8 cellular contexts compared by ENCODE assay signal in the genomic region with DNA sequence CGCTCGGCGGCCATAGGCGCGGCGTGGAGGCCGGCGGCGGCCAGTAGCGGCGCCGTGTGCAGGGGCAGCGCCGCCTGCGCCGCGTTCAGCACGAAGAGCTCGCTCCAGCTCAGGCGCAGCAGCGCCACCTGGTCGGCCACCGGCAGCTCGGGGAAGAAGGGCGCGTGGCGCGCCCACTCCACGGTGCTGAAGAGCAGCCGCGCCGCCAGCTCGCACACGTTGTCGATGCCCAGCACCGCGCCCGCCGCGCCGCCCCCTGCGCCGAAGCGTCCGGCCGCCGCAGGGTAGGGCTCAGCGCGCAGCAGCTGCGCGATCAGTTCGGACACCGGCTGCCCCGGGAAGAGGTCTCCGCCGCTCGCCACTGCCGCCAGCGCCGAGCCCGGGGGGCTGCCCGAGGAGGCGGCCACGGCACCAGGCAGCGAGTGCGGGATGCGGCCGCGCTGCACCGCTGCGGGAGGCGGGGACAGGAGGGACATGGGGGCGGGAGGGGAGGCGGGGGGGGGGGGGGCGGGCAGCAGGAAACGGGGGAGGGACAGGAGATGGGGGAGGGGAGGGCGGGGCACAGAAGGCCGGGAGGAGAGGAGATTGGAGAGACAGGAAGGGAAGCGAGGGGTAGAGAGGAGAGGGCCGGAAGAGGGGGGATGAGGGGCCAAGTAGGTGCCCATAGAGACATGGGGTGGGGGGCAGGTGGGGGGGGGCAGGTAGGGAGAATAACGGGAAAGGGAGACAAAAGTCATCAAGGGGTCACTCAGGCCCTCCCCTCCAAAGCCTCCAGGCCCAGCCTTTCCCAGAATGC. TPM values are rescaled to one million over a fixed set of nuclear protein-coding genes. Genes with fewer than 3 reads are reported as not detected.
A peak's percentile ranks its signal among the peaks of the same experiment; 100 is the strongest.
DNase-seq lines count a peak whose midpoint lies in the region; ATAC-seq, FAIRE-seq and TF ChIP-seq lines count a peak whose summit lies in the region.

No MANE protein-coding gene starts in this region.

- H3K27me3 ChIP-seq in DND-41 (ENCODE audit: insufficient read depth, low read length, poor library complexity), result no peaks in the 10 kb centered on the region
- H3K27me3 ChIP-seq in HCT116 (ENCODE audit: insufficient read depth, low read length), result no peaks in the 10 kb centered on the region
- no peaks in the 10 kb centered on the region for H3K27me3 ChIP-seq in HepG2 (ENCODE audit: control insufficient read depth in 1 of 2, insufficient read depth in 2 of 2, low read length in 2 of 2)

- no peak for TF ChIP-seq EP300 in HepG2 (IDR thresholded peaks at IDR 0.05; ENCODE audit: low read depth in 2 of 2, low read length in 2 of 2)
- TF ChIP-seq EP300 in HepG2 (CRISPR knock-in tag; IDR thresholded peaks at IDR 0.05; ENCODE audit: borderline replicate concordance), result no peak

- intact Hi-C loops in HCT116 (cut with micrococcal nuclease), result no loop called here
- intact Hi-C loops in HepG2 (cut with micrococcal nuclease; ENCODE audit: unreplicated experiment), result no loop called here

- H4K20me1 ChIP-seq in DND-41 (ENCODE audit: insufficient read depth, low read length) (peaks cover 32% of the 10 kb centered on the region), HCT116 (ENCODE audit: insufficient read depth) (peaks cover 7% of the 10 kb centered on the region; the same call in 1 of the 2 replicates), HepG2 (ENCODE audit: insufficient read depth, low read length) (peaks cover 15% of the 10 kb centered on the region; the same call in 1 of the 2 replicates)

- in situ Hi-C loops in HepG2 (cut with HindIII; ENCODE audit: extremely low pct_ligation_motif_present, low pct_unique_long_range_greater_than_20kb), result no loop called here

- TF ChIP-seq CTCF in DND-41 (IDR thresholded peaks at IDR 0.05; ENCODE audit: borderline replicate concordance, extremely low read depth, low read length, poor library complexity, severe bottlenecking) (peak; percentile 71), HCT116 (IDR thresholded peaks at IDR 0.05 in 2 of 3, conservative IDR thresholded peaks at IDR 0.05 in 1 of 3; ENCODE audit: borderline replicate concordance in 1 of 3, insufficient read depth in 1 of 3, low read depth in 2 of 3, low read length in 2 of 3) (peak in 1 of 3 experiments; percentile 21; a peak in 1 of 6 replicates), HepG2 (CRISPR knock-in tag; IDR thresholded peaks at IDR 0.05) (no peak)

- H3K4me3 Mint-ChIP-seq in activated CD4-positive, alpha-beta T cell treated with anti-CD3 and anti-CD28 coated beads, Interleukin-2, amount 10 ng/mL, durations not matched to agents 7 days and 5 days, result peak overlapping the region; percentile 76

- DNase-seq in DND-41, result peak; percentile 77
- DNase-seq in HCT116 (ENCODE audit: low read depth, low spot score), result no peak
- DNase-seq in NCI-H2171 treated with DMSO at 0.1 percent for 48 hours (lab: John Stamatoyannopoulos, UW), result peak; percentile 63
- peak; percentile 77 for DNase-seq in activated CD4-positive, alpha-beta T cell treated with anti-CD3 and anti-CD28 coated beads, Interleukin-2, amount 10 ng/mL, durations not matched to agents 7 days and 5 days
- peak; percentile 20 for DNase-seq in dedifferentiated amniotic fluid mesenchymal stem cell (ENCODE audit: extremely low spot score)
- DNase-seq in HepG2 (ENCODE audit: low spot score), result no peak
- DNase-seq in stimulated activated CD4-positive, alpha-beta T cell treated with anti-CD3 and anti-CD28 coated beads, Interleukin-4, amount 100 ng/mL, for 24 hours, result peak; percentile 72
- DNase-seq in NK-92 treated with Interleukin-12 subunit alpha and Interleukin-12 subunit beta, amount 100 ng/mL, for 24 hours (lab: John Stamatoyannopoulos, UW), result no peak

- POLR2A ChIA-PET in HCT116 (lab: Charles Lee), result interaction anchor here (0.8 to 3.8 kb wide), 10 partner anchors 8 to 155 kb away, joined by 3 to 29 read pairs (median 4); partner anchors contain the start of genes BABAM1, OCEL1 and USE1
- POLR2A ChIA-PET in activated CD4-positive, alpha-beta T cell treated with anti-CD3 and anti-CD28 coated beads, Interleukin-2, amount 10 ng/mL, durations not matched to agents 7 days and 5 days (lab: Charles Lee), result interaction anchor here (1.0 to 1.1 kb wide), 2 partner anchors 9 to 52 kb away, joined by 3 read pairs; no protein-coding TSS in a partner anchor
- POLR2A ChIA-PET in HepG2 (lab: Yijun Ruan, JAX), result interaction anchor here (1.7 to 9.0 kb wide), 5 partner anchors 7 to 21 kb away, joined by 6 to 178 read pairs (median 11); partner anchors contain the start of genes OCEL1 and USE1

- CTCF ChIA-PET in HCT116 (lab: Charles Lee) (interaction anchor here (1.4 kb wide), 1 partner anchor 48 kb away, joined by 3 read pairs; no protein-coding TSS in a partner anchor), HepG2 (lab: Yijun Ruan, JAX; ENCODE audit: low intra/inter-chr PET ratio, low total read pairs) (no interaction called here)
- CTCF ChIA-PET in activated CD4-positive, alpha-beta T cell treated with anti-CD3 and anti-CD28 coated beads, Interleukin-2, amount 10 ng/mL, durations not matched to agents 7 days and 5 days (lab: Charles Lee), result interaction anchor here (1.0 to 3.6 kb wide), 10 partner anchors 9 to 159 kb away, joined by 4 to 13 read pairs (median 6); partner anchors contain the start of genes ANKLE1, BABAM1, OCEL1 and USE1

- peaks cover 17% of the 10 kb centered on the region for H3K4me1 Mint-ChIP-seq in activated CD4-positive, alpha-beta T cell treated with anti-CD3 and anti-CD28 coated beads, Interleukin-2, amount 10 ng/mL, durations not matched to agents 7 days and 5 days

- no peaks in the 10 kb centered on the region for H3K9me2 ChIP-seq in HCT116 (ENCODE audit: insufficient read depth)

- peak overlapping the region; percentile 100 for H3K4me2 ChIP-seq in DND-41 (ENCODE audit: insufficient read depth, low read length)
- H3K4me2 ChIP-seq in HCT116 (ENCODE audit: low read length), result peak overlapping the region; percentile 98
- H3K4me2 ChIP-seq in HepG2 (ENCODE audit: low read depth, low read length), result no peak overlapping the region

- peak; percentile 29 for TF ChIP-seq POLR2A in HCT116 (IDR thresholded peaks at IDR 0.05; ENCODE audit: borderline replicate concordance, extremely low read depth, insufficient read depth, insufficient read length)
- TF ChIP-seq POLR2A in HepG2 (IDR thresholded peaks at IDR 0.05; ENCODE audit: insufficient read depth in 1 of 2, low read depth in 2 of 2, low read length in 2 of 2), result no peak

- TF ChIP-seq RAD21 in HCT116 (IDR thresholded peaks at IDR 0.05; ENCODE audit: low read depth) (no peak), HepG2 (CRISPR knock-in tag; IDR thresholded peaks at IDR 0.05) (no peak)

- H3K36me3 ChIP-seq in DND-41 (ENCODE audit: insufficient read depth, low read length) (peaks cover 40% of the 10 kb centered on the region), HCT116 (ENCODE audit: control insufficient read depth in 1 of 2, insufficient read depth in 2 of 2, low read length in 2 of 2) (peaks cover 16% of the 10 kb centered on the region in 2 experiments; a peak in 3 of 4 replicates), HepG2 (replicated peaks in 1 of 2; ENCODE audit: control insufficient read depth in 1 of 2, insufficient read depth in 2 of 2, low read length in 2 of 2) (peaks cover 19 to 46% of the 10 kb centered on the region in 2 experiments)

- H3K9me3 ChIP-seq in DND-41 (ENCODE audit: insufficient read depth, low read length, severe bottlenecking) (no peaks in the 10 kb centered on the region), HCT116 (ENCODE audit: control insufficient read depth in 1 of 2, insufficient read depth in 1 of 2, low read depth in 1 of 2, low read length in 2 of 2) (no peaks in the 10 kb centered on the region), HepG2 (ENCODE audit: low read length) (no peaks in the 10 kb centered on the region)

- H3K4me3 ChIP-seq in DND-41 (ENCODE audit: low read depth in 1 of 2, low read length in 2 of 2) (peak overlapping the region; percentile 77 to 90), HCT116 (replicated peaks in 1 of 2; ENCODE audit: low read depth in 1 of 2, low read length in 2 of 2) (peak overlapping the region; percentile 91 to 93), HepG2 (replicated peaks in 1 of 3; ENCODE audit: insufficient read depth in 1 of 3, low read depth in 2 of 3, low read length in 3 of 3) (no peak overlapping the region)

- H3K27ac ChIP-seq in DND-41 (ENCODE audit: low read length) (peak overlapping the region; percentile 79), HCT116 (ENCODE audit: low read depth, low read length) (peak overlapping the region; percentile 100), HepG2 (ENCODE audit: extremely low read length, insufficient read depth, low read length) (no peak overlapping the region)

- WGBS in HepG2 (ENCODE audit: low lambda C conversion rate), result 97% methylated on average over 52 of the region's 81 CpGs

- RAD21 ChIA-PET in HCT116 (lab: Charles Lee; ENCODE audit: low non-redundant PET in 1 of 2, low total read pairs in 2 of 2, uncharacterized antibody in 2 of 2, unreplicated experiment in 2 of 2), result interaction anchor here in 1 of 2 experiments (1.9 kb wide), 1 partner anchor 9 kb away, joined by 5 read pairs; the partner anchor contains the start of gene OCEL1

- H3K79me2 ChIP-seq in DND-41 (ENCODE audit: insufficient read depth, low read length) (peaks cover 35% of the 10 kb centered on the region), HCT116 (ENCODE audit: insufficient read depth, low read length) (peaks cover 59% of the 10 kb centered on the region), HepG2 (ENCODE audit: insufficient read depth, low read length) (peaks cover 20% of the 10 kb centered on the region)

- peaks cover 3% of the 10 kb centered on the region for H3K36me3 Mint-ChIP-seq in activated CD4-positive, alpha-beta T cell treated with anti-CD3 and anti-CD28 coated beads, Interleukin-2, amount 10 ng/mL, durations not matched to agents 7 days and 5 days (ENCODE audit: low read depth)

- no peaks in the 10 kb centered on the region for H3K9me3 Mint-ChIP-seq in activated CD4-positive, alpha-beta T cell treated with anti-CD3 and anti-CD28 coated beads, Interleukin-2, amount 10 ng/mL, durations not matched to agents 7 days and 5 days

- H3K4me1 ChIP-seq in DND-41 (ENCODE audit: insufficient read depth, low read length) (peaks cover 27% of the 10 kb centered on the region), HCT116 (ENCODE audit: control insufficient read depth in 1 of 2, insufficient read depth in 2 of 2, low read length in 2 of 2) (peaks cover 13 to 27% of the 10 kb centered on the region in 2 experiments), HepG2 (ENCODE audit: insufficient read depth, low read length) (peaks cover 42% of the 10 kb centered on the region)

- no peak for FAIRE-seq in HepG2 (lab: Jason Lieb, UNC)

- H3K9ac ChIP-seq in DND-41 (ENCODE audit: low read depth, low read length), result peak overlapping the region; percentile 80
- peak overlapping the region; percentile 94 for H3K9ac ChIP-seq in HCT116 (ENCODE audit: low read length)
- no peak overlapping the region for H3K9ac ChIP-seq in HepG2 (ENCODE audit: insufficient read depth, low read depth, low read length)

- ATAC-seq in DND-41 (ENCODE audit: insufficient read depth, low read depth), result peak; percentile 79
- ATAC-seq in HCT116, result peak; percentile 65
- ATAC-seq in HepG2, result no peak

- H2AFZ ChIP-seq in DND-41 (ENCODE audit: low read depth, low read length), result peak overlapping the region; percentile 77
- H2AFZ ChIP-seq in HCT116 (ENCODE audit: low read depth, low read length, poor library complexity, severe bottlenecking), result no peak overlapping the region
- H2AFZ ChIP-seq in HepG2 (ENCODE audit: low read length), result no peak overlapping the region

- H3K27ac Mint-ChIP-seq in activated CD4-positive, alpha-beta T cell treated with anti-CD3 and anti-CD28 coated beads, Interleukin-2, amount 10 ng/mL, durations not matched to agents 7 days and 5 days, result peak overlapping the region; percentile 80

- no peaks in the 10 kb centered on the region for H3K27me3 Mint-ChIP-seq in activated CD4-positive, alpha-beta T cell treated with anti-CD3 and anti-CD28 coated beads, Interleukin-2, amount 10 ng/mL, durations not matched to agents 7 days and 5 days

- no TSS peak for BruUV-seq in HCT116 (replicated peaks; lab: Mats Ljungman, UMichigan)
- BruUV-seq in HepG2 (replicated peaks; lab: Mats Ljungman, UMichigan), result no TSS peak

RNA-seq across cellular contexts. Expression of gene OCEL1, which starts 9.8 kb away (rescaled TPM):
- total RNA-seq in HCT116 (2021; ENCODE audit: unreplicated experiment), result 39.8 TPM
- 28.3 and 33.8 TPM in 2 replicates for polyA plus RNA-seq in HCT116 (2012)
- total RNA-seq in activated CD4-positive, alpha-beta T cell treated with anti-CD3 and anti-CD28 coated beads, Interleukin-2, amount 10 ng/mL, durations not matched to agents 7 days and 5 days, result 10 to 100 TPM; 19.6 to 23.1 TPM
- 10.6 and 13.6 TPM in 2 replicates for total RNA-seq in HepG2 (2016; rRNA removed; fragmentation: Illumina TruSeq; extraction: Trizol)
- 4.8 and 7.7 TPM in 2 replicates for total RNA-seq in HepG2 (2016; cell fraction: cytosol; rRNA removed; fragmentation: Illumina TruSeq; extraction: Trizol; ENCODE audit: low read depth)
- 11.7 and 14.6 TPM in 2 replicates for total RNA-seq in HepG2 (2016; cell fraction: insoluble cytoplasmic fraction; rRNA removed; fragmentation: Illumina TruSeq; extraction: Trizol)
- total RNA-seq in HepG2 (2016; cell fraction: membrane; rRNA removed; fragmentation: Illumina TruSeq; extraction: Trizol), result 11.2 and 12.2 TPM in 2 replicates
- 12.8 and 13.1 TPM in 2 replicates for total RNA-seq in HepG2 (2016; cell fraction: nucleus; rRNA removed; fragmentation: Illumina TruSeq; extraction: Trizol)
- polyA plus RNA-seq in HepG2 (2011; rRNA removed), result 17.2 and 19.8 TPM in 2 replicates
- 21.9 and 24.8 TPM in 2 replicates for polyA plus RNA-seq in HepG2 (2011; cell fraction: cytosol; rRNA removed)
- 29.8 and 34.9 TPM in 2 replicates for polyA plus RNA-seq in HepG2 (2011; cell fraction: nucleus; rRNA removed)
- polyA plus RNA-seq in HepG2 (2012), result 26.4 and 27.7 TPM in 2 replicates
- 7.6 and 9.7 TPM in 2 replicates for polyA plus RNA-seq in HepG2 (2016; cell fraction: cytosol; fragmentation: Illumina TruSeq; extraction: Trizol; ENCODE audit: low read depth)
- 20.5 and 23.3 TPM in 2 replicates for polyA plus RNA-seq in HepG2 (2016; cell fraction: insoluble cytoplasmic fraction; fragmentation: Illumina TruSeq; extraction: Trizol; ENCODE audit: low read depth)
- 14.5 and 14.9 TPM in 2 replicates for polyA plus RNA-seq in HepG2 (2016; cell fraction: membrane; fragmentation: Illumina TruSeq; extraction: Trizol; ENCODE audit: low read depth)
- polyA plus RNA-seq in HepG2 (2016; cell fraction: nucleus; fragmentation: Illumina TruSeq; extraction: Trizol; ENCODE audit: insufficient read depth, low read depth), result 24.5 and 32.1 TPM in 2 replicates
- 8.0 and 13.7 TPM in 2 replicates for polyA minus RNA-seq in HepG2 (2011; rRNA and poly(A)+ RNA removed; ENCODE audit: low replicate concordance)
- 12.6 and 14.8 TPM in 2 replicates for polyA minus RNA-seq in HepG2 (2011; cell fraction: cytosol; rRNA and poly(A)+ RNA removed)
- polyA minus RNA-seq in HepG2 (2011; cell fraction: nucleus; rRNA and poly(A)+ RNA removed), result 9.7 and 13.4 TPM in 2 replicates

RNA-seq across cellular contexts. Expression of gene NR2F6, which starts 9.9 kb away (rescaled TPM):
- total RNA-seq in HCT116 (2021; ENCODE audit: unreplicated experiment) (88.0 TPM), HepG2 (2016; rRNA removed; fragmentation: Illumina TruSeq; extraction: Trizol) (54.1 and 72.4 TPM in 2 replicates)
- polyA plus RNA-seq in HCT116 (2012), result 57.6 and 61.3 TPM in 2 replicates
- 1 to 10 TPM; 3.6 to 3.8 TPM for total RNA-seq in activated CD4-positive, alpha-beta T cell treated with anti-CD3 and anti-CD28 coated beads, Interleukin-2, amount 10 ng/mL, durations not matched to agents 7 days and 5 days
- total RNA-seq in HepG2 (2016; cell fraction: cytosol; rRNA removed; fragmentation: Illumina TruSeq; extraction: Trizol; ENCODE audit: low read depth), result 22.9 and 27.2 TPM in 2 replicates
- 48.8 and 69.5 TPM in 2 replicates for total RNA-seq in HepG2 (2016; cell fraction: insoluble cytoplasmic fraction; rRNA removed; fragmentation: Illumina TruSeq; extraction: Trizol)
- 61.5 and 68.4 TPM in 2 replicates for total RNA-seq in HepG2 (2016; cell fraction: membrane; rRNA removed; fragmentation: Illumina TruSeq; extraction: Trizol)
- total RNA-seq in HepG2 (2016; cell fraction: nucleus; rRNA removed; fragmentation: Illumina TruSeq; extraction: Trizol), result 29.9 and 36.5 TPM in 2 replicates
- 30.9 and 38.5 TPM in 2 replicates for polyA plus RNA-seq in HepG2 (2011; rRNA removed)
- 31.1 and 56.9 TPM in 2 replicates for polyA plus RNA-seq in HepG2 (2011; cell fraction: cytosol; rRNA removed)
- 53.5 and 56.3 TPM in 2 replicates for polyA plus RNA-seq in HepG2 (2011; cell fraction: nucleus; rRNA removed)
- polyA plus RNA-seq in HepG2 (2012), result 18.4 and 25.4 TPM in 2 replicates
- 25.2 and 25.5 TPM in 2 replicates for polyA plus RNA-seq in HepG2 (2016; cell fraction: cytosol; fragmentation: Illumina TruSeq; extraction: Trizol; ENCODE audit: low read depth)
- polyA plus RNA-seq in HepG2 (2016; cell fraction: insoluble cytoplasmic fraction; fragmentation: Illumina TruSeq; extraction: Trizol; ENCODE audit: low read depth), result 59.8 and 61.8 TPM in 2 replicates
- polyA plus RNA-seq in HepG2 (2016; cell fraction: membrane; fragmentation: Illumina TruSeq; extraction: Trizol; ENCODE audit: low read depth), result 50.4 and 51.1 TPM in 2 replicates
- polyA plus RNA-seq in HepG2 (2016; cell fraction: nucleus; fragmentation: Illumina TruSeq; extraction: Trizol; ENCODE audit: insufficient read depth, low read depth), result 66.6 and 74.0 TPM in 2 replicates
- 45.5 and 76.9 TPM in 2 replicates for polyA minus RNA-seq in HepG2 (2011; rRNA and poly(A)+ RNA removed; ENCODE audit: low replicate concordance)
- 41.1 and 47.4 TPM in 2 replicates for polyA minus RNA-seq in HepG2 (2011; cell fraction: cytosol; rRNA and poly(A)+ RNA removed)
- 10.2 and 12.1 TPM in 2 replicates for polyA minus RNA-seq in HepG2 (2011; cell fraction: nucleus; rRNA and poly(A)+ RNA removed)

RNA-seq across cellular contexts. Expression of gene USE1, which starts 20.7 kb away (rescaled TPM):
- 27.5 TPM for total RNA-seq in HCT116 (2021; ENCODE audit: unreplicated experiment)
- 34.7 and 34.8 TPM in 2 replicates for polyA plus RNA-seq in HCT116 (2012)
- total RNA-seq in activated CD4-positive, alpha-beta T cell treated with anti-CD3 and anti-CD28 coated beads, Interleukin-2, amount 10 ng/mL, durations not matched to agents 7 days and 5 days, result 10 to 100 TPM; 23.3 to 24.7 TPM
- total RNA-seq in HepG2 (2016; rRNA removed; fragmentation: Illumina TruSeq; extraction: Trizol), result 9.9 and 10.3 TPM in 2 replicates
- total RNA-seq in HepG2 (2016; cell fraction: cytosol; rRNA removed; fragmentation: Illumina TruSeq; extraction: Trizol; ENCODE audit: low read depth), result 7.1 and 12.3 TPM in 2 replicates
- 10.7 and 11.6 TPM in 2 replicates for total RNA-seq in HepG2 (2016; cell fraction: insoluble cytoplasmic fraction; rRNA removed; fragmentation: Illumina TruSeq; extraction: Trizol)
- 12.0 and 15.3 TPM in 2 replicates for total RNA-seq in HepG2 (2016; cell fraction: membrane; rRNA removed; fragmentation: Illumina TruSeq; extraction: Trizol)
- 6.2 and 7.0 TPM in 2 replicates for total RNA-seq in HepG2 (2016; cell fraction: nucleus; rRNA removed; fragmentation: Illumina TruSeq; extraction: Trizol)
- 16.3 and 17.6 TPM in 2 replicates for polyA plus RNA-seq in HepG2 (2011; rRNA removed)
- polyA plus RNA-seq in HepG2 (2011; cell fraction: cytosol; rRNA removed), result 16.8 and 22.4 TPM in 2 replicates
- 10.1 and 12.6 TPM in 2 replicates for polyA plus RNA-seq in HepG2 (2011; cell fraction: nucleus; rRNA removed)
- 9.7 and 10.1 TPM in 2 replicates for polyA plus RNA-seq in HepG2 (2012)
- 24.0 and 30.1 TPM in 2 replicates for polyA plus RNA-seq in HepG2 (2016; cell fraction: cytosol; fragmentation: Illumina TruSeq; extraction: Trizol; ENCODE audit: low read depth)
- 22.5 and 22.6 TPM in 2 replicates for polyA plus RNA-seq in HepG2 (2016; cell fraction: insoluble cytoplasmic fraction; fragmentation: Illumina TruSeq; extraction: Trizol; ENCODE audit: low read depth)
- 21.6 and 24.0 TPM in 2 replicates for polyA plus RNA-seq in HepG2 (2016; cell fraction: membrane; fragmentation: Illumina TruSeq; extraction: Trizol; ENCODE audit: low read depth)
- 20.5 and 25.4 TPM in 2 replicates for polyA plus RNA-seq in HepG2 (2016; cell fraction: nucleus; fragmentation: Illumina TruSeq; extraction: Trizol; ENCODE audit: insufficient read depth, low read depth)
- 10.8 and 31.8 TPM in 2 replicates for polyA minus RNA-seq in HepG2 (2011; rRNA and poly(A)+ RNA removed; ENCODE audit: low replicate concordance)
- polyA minus RNA-seq in HepG2 (2011; cell fraction: cytosol; rRNA and poly(A)+ RNA removed), result 5.4 and 6.4 TPM in 2 replicates
- polyA minus RNA-seq in HepG2 (2011; cell fraction: nucleus; rRNA and poly(A)+ RNA removed), result 8.2 and 9.4 TPM in 2 replicates

RNA-seq across cellular contexts. Expression of gene USHBP1, which starts 28.7 kb away (rescaled TPM):
- 0.15 TPM for total RNA-seq in HCT116 (2021; ENCODE audit: unreplicated experiment)
- polyA plus RNA-seq in HCT116 (2012), result 0.04 and 0.16 TPM in 2 replicates
- total RNA-seq in activated CD4-positive, alpha-beta T cell treated with anti-CD3 and anti-CD28 coated beads, Interleukin-2, amount 10 ng/mL, durations not matched to agents 7 days and 5 days, result under 1 TPM in 1 of 2 experiments, not detected in 1; 0.27 TPM
- total RNA-seq in HepG2 (2016; rRNA removed; fragmentation: Illumina TruSeq; extraction: Trizol), result 0.13 and 0.15 TPM in 2 replicates
- 0.09 and 0.10 TPM in 2 replicates for total RNA-seq in HepG2 (2016; cell fraction: cytosol; rRNA removed; fragmentation: Illumina TruSeq; extraction: Trizol; ENCODE audit: low read depth)
- 0.18 and 0.19 TPM in 2 replicates for total RNA-seq in HepG2 (2016; cell fraction: insoluble cytoplasmic fraction; rRNA removed; fragmentation: Illumina TruSeq; extraction: Trizol)
- 0.06 and 0.07 TPM in 2 replicates for total RNA-seq in HepG2 (2016; cell fraction: membrane; rRNA removed; fragmentation: Illumina TruSeq; extraction: Trizol)
- 0.09 and 0.50 TPM in 2 replicates for total RNA-seq in HepG2 (2016; cell fraction: nucleus; rRNA removed; fragmentation: Illumina TruSeq; extraction: Trizol)
- polyA plus RNA-seq in HepG2 (2011; rRNA removed), result 1.5 and 1.9 TPM in 2 replicates
- 0.76 and 1.0 TPM in 2 replicates for polyA plus RNA-seq in HepG2 (2011; cell fraction: cytosol; rRNA removed)
- 7.3 and 10.3 TPM in 2 replicates for polyA plus RNA-seq in HepG2 (2011; cell fraction: nucleus; rRNA removed)
- 0.28 and 0.53 TPM in 2 replicates for polyA plus RNA-seq in HepG2 (2012)
- polyA plus RNA-seq in HepG2 (2016; cell fraction: cytosol; fragmentation: Illumina TruSeq; extraction: Trizol; ENCODE audit: low read depth), result not detected in 2 replicates
- 0.17 and 0.35 TPM in 2 replicates for polyA plus RNA-seq in HepG2 (2016; cell fraction: insoluble cytoplasmic fraction; fragmentation: Illumina TruSeq; extraction: Trizol; ENCODE audit: low read depth)
- polyA plus RNA-seq in HepG2 (2016; cell fraction: membrane; fragmentation: Illumina TruSeq; extraction: Trizol; ENCODE audit: low read depth), result not detected in 2 replicates
- polyA plus RNA-seq in HepG2 (2016; cell fraction: nucleus; fragmentation: Illumina TruSeq; extraction: Trizol; ENCODE audit: insufficient read depth, low read depth), result 0.71 and 1.1 TPM in 2 replicates
- polyA minus RNA-seq in HepG2 (2011; rRNA and poly(A)+ RNA removed; ENCODE audit: low replicate concordance), result 0.12 and 1.7 TPM in 2 replicates
- polyA minus RNA-seq in HepG2 (2011; cell fraction: cytosol; rRNA and poly(A)+ RNA removed), result 0.35 and 0.79 TPM in 2 replicates
- polyA minus RNA-seq in HepG2 (2011; cell fraction: nucleus; rRNA and poly(A)+ RNA removed), result 2.1 TPM in 2 replicates

RNA-seq across cellular contexts. Expression of gene BABAM1, which starts 31.4 kb away (rescaled TPM):
- total RNA-seq in HCT116 (2021; ENCODE audit: unreplicated experiment) (93.3 TPM), HepG2 (2016; rRNA removed; fragmentation: Illumina TruSeq; extraction: Trizol) (62.2 and 70.0 TPM in 2 replicates)
- 71.5 and 72.7 TPM in 2 replicates for polyA plus RNA-seq in HCT116 (2012)
- 100 to 1,000 TPM; 111 to 113 TPM for total RNA-seq in activated CD4-positive, alpha-beta T cell treated with anti-CD3 and anti-CD28 coated beads, Interleukin-2, amount 10 ng/mL, durations not matched to agents 7 days and 5 days
- total RNA-seq in HepG2 (2016; cell fraction: cytosol; rRNA removed; fragmentation: Illumina TruSeq; extraction: Trizol; ENCODE audit: low read depth), result 49.6 and 50.1 TPM in 2 replicates
- 66.9 and 67.7 TPM in 2 replicates for total RNA-seq in HepG2 (2016; cell fraction: insoluble cytoplasmic fraction; rRNA removed; fragmentation: Illumina TruSeq; extraction: Trizol)
- total RNA-seq in HepG2 (2016; cell fraction: membrane; rRNA removed; fragmentation: Illumina TruSeq; extraction: Trizol), result 71.5 and 75.2 TPM in 2 replicates
- total RNA-seq in HepG2 (2016; cell fraction: nucleus; rRNA removed; fragmentation: Illumina TruSeq; extraction: Trizol), result 37.2 and 48.0 TPM in 2 replicates
- polyA plus RNA-seq in HepG2 (2011; rRNA removed), result 74.5 and 82.0 TPM in 2 replicates
- 69.8 and 85.6 TPM in 2 replicates for polyA plus RNA-seq in HepG2 (2011; cell fraction: cytosol; rRNA removed)
- polyA plus RNA-seq in HepG2 (2011; cell fraction: nucleus; rRNA removed), result 92.8 and 107 TPM in 2 replicates
- polyA plus RNA-seq in HepG2 (2012), result 44.2 and 51.1 TPM in 2 replicates
- polyA plus RNA-seq in HepG2 (2016; cell fraction: cytosol; fragmentation: Illumina TruSeq; extraction: Trizol; ENCODE audit: low read depth), result 54.4 and 55.6 TPM in 2 replicates
- polyA plus RNA-seq in HepG2 (2016; cell fraction: insoluble cytoplasmic fraction; fragmentation: Illumina TruSeq; extraction: Trizol; ENCODE audit: low read depth), result 70.2 and 82.2 TPM in 2 replicates
- 69.7 and 70.7 TPM in 2 replicates for polyA plus RNA-seq in HepG2 (2016; cell fraction: membrane; fragmentation: Illumina TruSeq; extraction: Trizol; ENCODE audit: low read depth)
- 93.5 and 101 TPM in 2 replicates for polyA plus RNA-seq in HepG2 (2016; cell fraction: nucleus; fragmentation: Illumina TruSeq; extraction: Trizol; ENCODE audit: insufficient read depth, low read depth)
- 31.9 and 92.2 TPM in 2 replicates for polyA minus RNA-seq in HepG2 (2011; rRNA and poly(A)+ RNA removed; ENCODE audit: low replicate concordance)
- polyA minus RNA-seq in HepG2 (2011; cell fraction: cytosol; rRNA and poly(A)+ RNA removed), result 15.5 and 18.6 TPM in 2 replicates
- polyA minus RNA-seq in HepG2 (2011; cell fraction: nucleus; rRNA and poly(A)+ RNA removed), result 20.5 and 25.1 TPM in 2 replicates

Comparison
In these comparisons a context has a peak if more than half of its experiments do, and no peak if none do; other contexts are left out.
1. DNase-seq: peak in DND-41 (single experiment), NCI-H2171 treated with DMSO at 0.1 percent for 48 hours (single experiment), activated CD4-positive, alpha-beta T cell treated with anti-CD3 and anti-CD28 coated beads, Interleukin-2, amount 10 ng/mL, durations not matched to agents 7 days and 5 days (single experiment), dedifferentiated amniotic fluid mesenchymal stem cell (single experiment) and stimulated activated CD4-positive, alpha-beta T cell treated with anti-CD3 and anti-CD28 coated beads, Interleukin-4, amount 100 ng/mL, for 24 hours (single experiment); none in HCT116 (single experiment), HepG2 (single experiment) and NK-92 treated with Interleukin-12 subunit alpha and Interleukin-12 subunit beta, amount 100 ng/mL, for 24 hours (single experiment).
2. H3K4me3 ChIP-seq: peak in DND-41 (2 of 2) and HCT116 (2 of 2); none in HepG2 (0 of 3).
3. RNA of gene NR2F6, which starts 9.9 kb away (total RNA-seq): 88.0 TPM in HCT116 (single experiment) and 22.9 to 72.4 TPM in HepG2; 3.6 to 3.8 TPM in activated CD4-positive, alpha-beta T cell treated with anti-CD3 and anti-CD28 coated beads, Interleukin-2, amount 10 ng/mL, durations not matched to agents 7 days and 5 days; every median in the first group is over 4 times any median in the second.